Comparison of ENCODE assay signal across 8 cellular contexts in genomic region chr12:39441963-39442894, GRCh38. TPM values are rescaled to one million over a fixed set of nuclear protein-coding genes. Genes with fewer than 3 reads are reported as not detected.
DNase-seq lines count a peak whose midpoint lies in the region; ATAC-seq and TF ChIP-seq lines count a peak whose summit lies in the region.

No MANE protein-coding gene starts in this region.

- peak overlapping the region; percentile 62 for H3K9ac ChIP-seq in parathyroid adenoma

- H3K36me3 ChIP-seq in parathyroid adenoma (ENCODE audit: control insufficient read depth, insufficient read depth, low read length), result no peaks in the 10 kb centered on the region
- H3K36me3 ChIP-seq in tibial artery, result no peaks in the 10 kb centered on the region

- H3K4me3 ChIP-seq in parathyroid adenoma (ENCODE audit: low read depth, low read length) (peak overlapping the region; percentile 64), tibial artery (peak overlapping the region; percentile 78 to 88)

- H3K27me3 ChIP-seq in parathyroid adenoma (ENCODE audit: control insufficient read depth, insufficient read depth, low read length) (no peaks in the 10 kb centered on the region), tibial artery (no peaks in the 10 kb centered on the region)

- no peaks in the 10 kb centered on the region for H3K4me1 ChIP-seq in parathyroid adenoma
- H3K4me1 ChIP-seq in tibial artery, result peaks cover 0 to 15% (median 8%) of the 10 kb centered on the region in 4 donors

- ATAC-seq in GM19351 (IDR thresholded peaks at IDR 0.05; ENCODE audit: unreplicated experiment) (peak; percentile 30), HG03439 (IDR thresholded peaks at IDR 0.05; ENCODE audit: unreplicated experiment) (peak; percentile 20), Right ventricle myocardium superior (ENCODE audit: poor library complexity) (peak; percentile 27)

- peak overlapping the region; percentile 81 for H3K27ac ChIP-seq in parathyroid adenoma
- H3K27ac ChIP-seq in tibial artery, result peak overlapping the region; percentile 75 to 84

- peaks cover 15% of the 10 kb centered on the region for H3K27me3 Mint-ChIP-seq in activated naive CD4-positive, alpha-beta T cell treated with anti-CD3 and anti-CD28 coated beads, Interleukin-2, amount 10 ng/mL, durations not matched to agents 7 days and 5 days

- peaks cover 2% of the 10 kb centered on the region for H3K79me2 ChIP-seq in parathyroid adenoma

- H3K9me3 ChIP-seq in parathyroid adenoma (ENCODE audit: control insufficient read depth, low read length) (no peaks in the 10 kb centered on the region), tibial artery (no peaks in the 10 kb centered on the region)

- H3K36me3 Mint-ChIP-seq in activated naive CD4-positive, alpha-beta T cell treated with anti-CD3 and anti-CD28 coated beads, Interleukin-2, amount 10 ng/mL, durations not matched to agents 7 days and 5 days, result peaks cover 1% of the 10 kb centered on the region

- intact Hi-C loops in Right ventricle myocardium superior (cut with DNase I) (loop anchor here (10.0 kb wide), 1 partner anchor 77 kb away; no protein-coding TSS in a partner anchor), tibial artery (cut with DNase I; ENCODE audit: low total_unique reads) (no loop called here)

- H2AFZ ChIP-seq in parathyroid adenoma, result peak overlapping the region; percentile 93

- DNase-seq in Ammon's horn (ENCODE audit: low spot score) (peak; percentile 64), RKO (ENCODE audit: low spot score) (peak; percentile 58), Right ventricle myocardium superior (peak; percentile 57), tibial artery (peak; percentile 37 to 70)
- DNase-seq in activated naive CD4-positive, alpha-beta T cell treated with anti-CD3 and anti-CD28 coated beads, Interleukin-2, amount 10 ng/mL, durations not matched to agents 7 days and 5 days, result peak; percentile 45

- no peaks in the 10 kb centered on the region for H3K9me3 Mint-ChIP-seq in activated naive CD4-positive, alpha-beta T cell treated with anti-CD3 and anti-CD28 coated beads, Interleukin-2, amount 10 ng/mL, durations not matched to agents 7 days and 5 days

- H3K27ac Mint-ChIP-seq in activated naive CD4-positive, alpha-beta T cell treated with anti-CD3 and anti-CD28 coated beads, Interleukin-2, amount 10 ng/mL, durations not matched to agents 7 days and 5 days, result peak overlapping the region; percentile 76

- H3K4me1 Mint-ChIP-seq in activated naive CD4-positive, alpha-beta T cell treated with anti-CD3 and anti-CD28 coated beads, Interleukin-2, amount 10 ng/mL, durations not matched to agents 7 days and 5 days, result peaks cover 23% of the 10 kb centered on the region

- CTCF ChIA-PET in activated naive CD4-positive, alpha-beta T cell treated with anti-CD3 and anti-CD28 coated beads, Interleukin-2, amount 10 ng/mL, durations not matched to agents 7 days and 5 days (lab: Charles Lee), result interaction anchor here (1.0 to 1.5 kb wide), 3 partner anchors 25 to 177 kb away, joined by 3 to 5 read pairs (median 3); partner anchors contain the start of gene ABCD2

- H3K4me2 ChIP-seq in parathyroid adenoma (ENCODE audit: low read length), result peak overlapping the region; percentile 77

- TF ChIP-seq CTCF in parathyroid adenoma (IDR thresholded peaks at IDR 0.05) (no peak), tibial artery (IDR thresholded peaks at IDR 0.05) (no peak)

- peak overlapping the region; percentile 80 for H3K4me3 Mint-ChIP-seq in activated naive CD4-positive, alpha-beta T cell treated with anti-CD3 and anti-CD28 coated beads, Interleukin-2, amount 10 ng/mL, durations not matched to agents 7 days and 5 days

RNA-seq across cellular contexts. Expression of gene KIF21A, which starts 0.7 kb away (rescaled TPM):
- total RNA-seq in Right ventricle myocardium superior, result 52.6 TPM

Comparison
In these comparisons a context has a peak if more than half of its experiments do, and no peak if none do; other contexts are left out.
1. Peak in every context shown above with its lines: DNase-seq, ATAC-seq, H3K4me3 ChIP-seq and H3K27ac ChIP-seq.